Comparison of ENCODE assay signal across 20 cellular contexts in genomic region chrX:14357314-14357713, GRCh38.
DNase-seq lines count a peak whose midpoint lies in the region; ATAC-seq, FAIRE-seq and TF ChIP-seq lines count a peak whose summit lies in the region.
"Had no signal": no experiment of that assay in that cellular context is flagged by ENCODE, and none has a peak within 500 bp of the region (broad histone marks: within the 10 kb centered on the region; RNA-seq: fewer than 3 reads in every experiment).

No MANE protein-coding gene starts in this region.

- TF ChIP-seq RAD21 in H1 (IDR thresholded peaks at IDR 0.05 in 1 of 2, conservative IDR thresholded peaks at IDR 0.05 in 1 of 2; ENCODE audit: low read depth in 2 of 2, low read length in 2 of 2), result no peak

- no peak overlapping the region for H3K18ac ChIP-seq in H1 (ENCODE audit: extremely low read depth, low read length)

- H2BK20ac ChIP-seq in H1 (ENCODE audit: low read length), result no peak overlapping the region

- H2AK5ac ChIP-seq in H1 (ENCODE audit: low read depth, low read length), result 0 out of 2 replicates have a peak overlapping the region, but pooled peaks have one; percentile 65

- dilution Hi-C loops in keratinocyte (cut with MboI; ENCODE audit: extremely low pct_ligation_motif_present, low sequenced_read_pairs), result no loop called here

- peak overlapping the region; percentile 34 for H3K27ac Mint-ChIP-seq in HFFc6
- no peak overlapping the region for H3K27ac Mint-ChIP-seq in CD8-positive, alpha-beta T cell
- H3K27ac Mint-ChIP-seq: H9 had no signal

- H3K9ac ChIP-seq in H1 (replicated peaks in 1 of 4; ENCODE audit: extremely low read depth in 1 of 4, low read depth in 3 of 4, low read length in 3 of 4) (no peak overlapping the region), keratinocyte (ENCODE audit: control insufficient read depth, extremely low read depth, insufficient read depth, low read length) (no peak overlapping the region)

- no peaks in the 10 kb centered on the region for H3K79me1 ChIP-seq in H1 (ENCODE audit: low read depth, low read length)

- no peak overlapping the region for H2BK15ac ChIP-seq in H1 (ENCODE audit: low read length)

- TF ChIP-seq CTCF in HFFc6 (IDR thresholded peaks at IDR 0.05), result no peak
- TF ChIP-seq CTCF in H1 (IDR thresholded peaks at IDR 0.05; ENCODE audit: control extremely low read depth in 1 of 3, insufficient read depth in 1 of 3, low read depth in 1 of 3, low read length in 3 of 3), result no peak
- TF ChIP-seq CTCF in keratinocyte (optimal IDR thresholded peaks at IDR 0.05 in 1 of 3, IDR thresholded peaks at IDR 0.05 in 1 of 3, conservative IDR thresholded peaks at IDR 0.05 in 1 of 3; ENCODE audit: extremely low read depth in 1 of 3, insufficient read depth in 2 of 3, low read length in 3 of 3), result no peak
- TF ChIP-seq CTCF in CD8-positive, alpha-beta T cell (IDR thresholded peaks at IDR 0.05), result no peak
- TF ChIP-seq CTCF in coronary artery (IDR thresholded peaks at IDR 0.05), result no peak

- no peaks in the 10 kb centered on the region for H3K27me3 ChIP-seq in H1 (replicated peaks in 1 of 4; ENCODE audit: control insufficient read depth in 3 of 4, extremely low read depth in 1 of 4, insufficient read depth in 3 of 4, low read length in 3 of 4)
- no peaks in the 10 kb centered on the region for H3K27me3 ChIP-seq in keratinocyte (ENCODE audit: control insufficient read depth, extremely low read depth, insufficient read depth, low read length)
- no peaks in the 10 kb centered on the region for H3K27me3 ChIP-seq in CD8-positive, alpha-beta T cell (ENCODE audit: insufficient read depth, low read length)
- H3K27me3 ChIP-seq: BE2C had no signal

- no peak overlapping the region for H3K4ac ChIP-seq in H1 (replicated peaks; ENCODE audit: insufficient read length, low read depth, low read length)

- CTCF ChIA-PET in H1 (lab: Charles Lee; ENCODE audit: partially characterized antibody), result no interaction called here
- CTCF ChIA-PET in CD8-positive, alpha-beta T cell (lab: Charles Lee), result no interaction called here

- H2BK5ac ChIP-seq in H1 (ENCODE audit: low read depth, low read length), result no peak overlapping the region

- H3K36me3 ChIP-seq in H1 (ENCODE audit: control insufficient read depth in 2 of 4, insufficient read depth in 4 of 4, low read length in 3 of 4) (no peaks in the 10 kb centered on the region), keratinocyte (ENCODE audit: control insufficient read depth in 2 of 2, extremely low read depth in 1 of 2, insufficient read depth in 2 of 2, low read length in 2 of 2) (no peaks in the 10 kb centered on the region)
- H3K36me3 ChIP-seq in CD8-positive, alpha-beta T cell (ENCODE audit: insufficient read depth, low read length), result no peaks in the 10 kb centered on the region
- H3K36me3 ChIP-seq: BE2C had no signal

- H3K27ac ChIP-seq in H1 (ENCODE audit: low read depth, low read length) (no peak overlapping the region), keratinocyte (ENCODE audit: control insufficient read depth, insufficient read depth, low read length) (peak overlapping the region; percentile 70), coronary artery (no peak overlapping the region)
- H3K27ac ChIP-seq in CD8-positive, alpha-beta T cell (ENCODE audit: low read depth, low read length), result no peak overlapping the region
- H3K27ac ChIP-seq: A549, HL-60, SK-N-MC had no signal

- no peaks in the 10 kb centered on the region; a peak in 1 of 7 replicates for H3K4me1 ChIP-seq in H1 (replicated peaks in 1 of 4; ENCODE audit: control insufficient read depth in 3 of 4, insufficient read depth in 4 of 4, low read length in 3 of 4)
- H3K4me1 ChIP-seq in keratinocyte (ENCODE audit: control insufficient read depth, extremely low read depth, insufficient read depth, low read length), result peaks cover 25% of the 10 kb centered on the region
- H3K4me1 ChIP-seq in CD8-positive, alpha-beta T cell (ENCODE audit: insufficient read depth, low read length), result no peaks in the 10 kb centered on the region
- H3K4me1 ChIP-seq: A549, BE2C had no signal

- DNase-seq in HFFc6 (no peak), H1 (ENCODE audit: low read depth in 1 of 2, low spot score in 2 of 2) (no peak), keratinocyte (ENCODE audit: low read depth, low spot score) (no peak), stromal cell of bone marrow (ENCODE audit: low read depth) (peak; percentile 12), SHP77 treated with DMSO at 0.1 percent for 48 hours (lab: John Stamatoyannopoulos, UW) (no peak), coronary artery (ENCODE audit: low spot score) (no peak)
- DNase-seq in CD8-positive, alpha-beta T cell, result no peak
- DNase-seq: BE2C, DMS79, H9, NCI-H1694 treated with DMSO at 0.1 percent for 48 hours, NCI-H2081 treated with DMSO at 0.1 percent for 48 hours, NCI-H2171 treated with DMSO at 0.1 percent for 48 hours, NCI-H524 treated with DMSO at 0.1 percent for 48 hours, NCI-H82, SHP77, SW 1271 had no signal

- no peaks in the 10 kb centered on the region for H3K36me3 Mint-ChIP-seq in HFFc6 (ENCODE audit: low read depth)
- no peaks in the 10 kb centered on the region for H3K36me3 Mint-ChIP-seq in CD8-positive, alpha-beta T cell

- H3K4me2 ChIP-seq in H1 (ENCODE audit: insufficient read depth in 1 of 2, low read depth in 2 of 2, low read length in 2 of 2) (no peak overlapping the region), keratinocyte (ENCODE audit: control insufficient read depth, extremely low read depth, insufficient read depth, low read depth, low read length) (peak overlapping the region; percentile 59)
- H3K4me2 ChIP-seq: A549 had no signal

- H3K23ac ChIP-seq in H1 (ENCODE audit: insufficient read length), result no peak overlapping the region

- no peak for FAIRE-seq in H1 (lab: Jason Lieb, UNC)
- FAIRE-seq in keratinocyte (lab: Jason Lieb, UNC), result no peak
- FAIRE-seq: A549 had no signal

- H3K9me3 Mint-ChIP-seq in HFFc6, result no peaks in the 10 kb centered on the region
- H3K9me3 Mint-ChIP-seq in CD8-positive, alpha-beta T cell, result no peaks in the 10 kb centered on the region

- H2AFZ ChIP-seq in H1 (ENCODE audit: low read length), result no peak overlapping the region
- H2AFZ ChIP-seq in keratinocyte (ENCODE audit: control insufficient read depth, low read length), result no peak overlapping the region

- H3K14ac ChIP-seq in H1 (ENCODE audit: insufficient read length), result no peak overlapping the region

- H3K56ac ChIP-seq in H1 (replicated peaks; ENCODE audit: insufficient read length, low read depth, low read length), result no peak overlapping the region

- H3K9me3 ChIP-seq in H1 (ENCODE audit: insufficient read depth in 2 of 2, low read depth in 1 of 2, low read length in 1 of 2), result no peaks in the 10 kb centered on the region
- H3K9me3 ChIP-seq in keratinocyte (ENCODE audit: control insufficient read depth, low read depth, low read length), result peaks cover 2% of the 10 kb centered on the region
- H3K9me3 ChIP-seq in CD8-positive, alpha-beta T cell (ENCODE audit: low read length), result no peaks in the 10 kb centered on the region
- H3K9me3 ChIP-seq: A549, BE2C had no signal

- H3K27me3 Mint-ChIP-seq in HFFc6 (ENCODE audit: insufficient read depth), result no peaks in the 10 kb centered on the region
- no peaks in the 10 kb centered on the region for H3K27me3 Mint-ChIP-seq in CD8-positive, alpha-beta T cell (ENCODE audit: low read depth)

- no peaks in the 10 kb centered on the region for H3K23me2 ChIP-seq in H1 (ENCODE audit: low read depth, low read length)

- no peak overlapping the region for H4K8ac ChIP-seq in H1 (ENCODE audit: extremely low read depth, insufficient read depth, low read length)

- H3K79me2 ChIP-seq in H1 (ENCODE audit: control insufficient read depth in 1 of 2, insufficient read depth in 2 of 2, low read length in 2 of 2), result no peaks in the 10 kb centered on the region
- no peaks in the 10 kb centered on the region for H3K79me2 ChIP-seq in keratinocyte (ENCODE audit: control insufficient read depth, insufficient read depth, low read length)

- TF ChIP-seq EP300 in H1 (IDR thresholded peaks at IDR 0.05; ENCODE audit: borderline replicate concordance in 1 of 2, low read depth in 2 of 2, low read length in 2 of 2), result no peak

- peak overlapping the region; percentile 54 for H2BK120ac ChIP-seq in H1 (replicated peaks; ENCODE audit: low read depth, low read length)

- no peaks in the 10 kb centered on the region for H4K20me1 ChIP-seq in H1 (replicated peaks in 1 of 2; ENCODE audit: control insufficient read depth in 1 of 2, insufficient read depth in 2 of 2, low read length in 2 of 2)
- no peaks in the 10 kb centered on the region for H4K20me1 ChIP-seq in keratinocyte (ENCODE audit: control insufficient read depth, extremely low read depth, insufficient read depth, low read length)

- H2BK12ac ChIP-seq in H1 (ENCODE audit: low read depth, low read length), result no peak overlapping the region

- POLR2A ChIA-PET in H1 (lab: Charles Lee; ENCODE audit: partially characterized antibody), result no interaction called here
- POLR2A ChIA-PET in CD8-positive, alpha-beta T cell (lab: Charles Lee), result no interaction called here

- intact Hi-C loops in CD8-positive, alpha-beta T cell (cut with DNase I, micrococcal nuclease), result no loop called here

- H4K5ac ChIP-seq in H1 (ENCODE audit: insufficient read length, low read depth, low read length), result no peak overlapping the region

- H3K4me3 Mint-ChIP-seq in HFFc6, result no peak overlapping the region
- H3K4me3 Mint-ChIP-seq in CD8-positive, alpha-beta T cell, result no peak overlapping the region
- H3K4me3 Mint-ChIP-seq: H9 had no signal

- peaks cover 65% of the 10 kb centered on the region for H3K4me1 Mint-ChIP-seq in HFFc6 (ENCODE audit: low read depth)
- no peaks in the 10 kb centered on the region for H3K4me1 Mint-ChIP-seq in CD8-positive, alpha-beta T cell (ENCODE audit: low read depth)

- ATAC-seq in CD8-positive, alpha-beta T cell, result no peak
- ATAC-seq: A549 had no signal

- H3K9me1 ChIP-seq in keratinocyte (ENCODE audit: control insufficient read depth, extremely low read depth, insufficient read depth, low read length), result no peaks in the 10 kb centered on the region

- TF ChIP-seq POLR2A in H1 (IDR thresholded peaks at IDR 0.05; ENCODE audit: control extremely low read depth in 1 of 2, low read depth in 2 of 2, low read length in 2 of 2), result no peak

- H3K4me3 ChIP-seq in H1 (ENCODE audit: extremely low read depth in 1 of 4, insufficient read depth in 2 of 4, low read depth in 3 of 4, low read length in 4 of 4) (no peak overlapping the region), keratinocyte (ENCODE audit: control insufficient read depth in 2 of 3, extremely low read depth in 1 of 3, insufficient read depth in 2 of 3, low read depth in 1 of 3, low read length in 3 of 3) (no peak overlapping the region), coronary artery (no peak overlapping the region)
- no peak overlapping the region for H3K4me3 ChIP-seq in CD8-positive, alpha-beta T cell (ENCODE audit: low read depth, low read length)
- H3K4me3 ChIP-seq: A549, SK-N-MC had no signal

- H4K91ac ChIP-seq in H1 (replicated peaks; ENCODE audit: insufficient read length, low read length), result no peak overlapping the region

TF ChIP-seq in H1, 55 proteins besides CTCF, POLR2A, EP300 and RAD21 (continues in another document):
- TF ChIP-seq CEBPB (IDR thresholded peaks at IDR 0.05; ENCODE audit: low read depth, low read length), result no peak
- no peak for TF ChIP-seq TAF1 (IDR thresholded peaks at IDR 0.05; ENCODE audit: low read depth, low read length)
- no peak for TF ChIP-seq RBBP5 (IDR thresholded peaks at IDR 0.05; ENCODE audit: borderline replicate concordance, low read depth, low read length)
- TF ChIP-seq SIRT6 (IDR thresholded peaks at IDR 0.05; ENCODE audit: low read length), result no peak
- no peak for TF ChIP-seq ASH2L (IDR thresholded peaks at IDR 0.05; ENCODE audit: low read length)
